In genomic region chr15:57089815-57090214, GRCh38 we compare ENCODE assay signal across 21 cellular contexts.
DNase-seq lines count a peak whose midpoint lies in the region; ATAC-seq and TF ChIP-seq lines count a peak whose summit lies in the region.
"Had no signal": no experiment of that assay in that cellular context is flagged by ENCODE, and none has a peak within 500 bp of the region (broad histone marks: within the 10 kb centered on the region; RNA-seq: fewer than 3 reads in every experiment).

No MANE protein-coding gene starts in this region.

- no peak for ATAC-seq in Right ventricle myocardium inferior
- no peak for ATAC-seq in GM21360 (IDR thresholded peaks at IDR 0.05; ENCODE audit: unreplicated experiment)

- peaks cover 69% of the 10 kb centered on the region for H3K4me1 Mint-ChIP-seq in brain
- peaks cover 15% of the 10 kb centered on the region for H3K4me1 Mint-ChIP-seq in nephron
- H3K4me1 Mint-ChIP-seq in MCF 10A (ENCODE audit: insufficient read depth, unreplicated experiment), result peaks cover 7% of the 10 kb centered on the region

- no TSS peak for BruUV-seq in MCF 10A (replicated peaks; lab: Mats Ljungman, UMichigan)

- peak overlapping the region; percentile 63 for H3K27ac ChIP-seq in cardiac muscle cell
- H3K27ac ChIP-seq: PC-9 had no signal

- no peak for DNase-seq in cardiac muscle cell (ENCODE audit: low read depth in 1 of 2, low spot score in 1 of 2)
- no peak for DNase-seq in Right ventricle myocardium inferior (ENCODE audit: missing footprints)
- no peak for DNase-seq in NCI-H774 (lab: John Stamatoyannopoulos, UW)
- no peak for DNase-seq in MCF 10A (ENCODE audit: unreplicated experiment)
- DNase-seq in HUDEP-2 (lab: John Stamatoyannopoulos, UW; ENCODE audit: unreplicated experiment in 76 of 76), result no peak
- DNase-seq: 8988T; ACHN; CD4-positive, alpha-beta memory T cell; COR-L47; DMS53; GOT3; Kasumi-1; MV-4-11; NCI-H1105 treated with DMSO at 0.1 percent for 48 hours; NK-92 treated with Interleukin-12 subunit alpha and Interleukin-12 subunit beta, amount 100 ng/mL, for 24 hours; PC-9; Right ventricle myocardium superior had no signal

- H3K27me3 ChIP-seq in cardiac muscle cell, result no peaks in the 10 kb centered on the region

- POLR2A ChIA-PET in MCF 10A (lab: Yijun Ruan, JAX), result interaction anchor here (0.6 kb wide), 1 partner anchor 152 kb away, joined by 3 read pairs; no protein-coding TSS in a partner anchor

- H3K27ac Mint-ChIP-seq in brain (peak overlapping the region in 3 of 5 experiments; percentile 21 to 64 (median 27)), nephron (peak overlapping the region in 2 of 3 experiments; percentile 1 to 48), MCF 10A (ENCODE audit: low read depth, unreplicated experiment) (no peak overlapping the region)

- intact Hi-C loops in Right ventricle myocardium inferior (cut with DNase I), result no loop called here
- intact Hi-C loops in MCF 10A (cut with micrococcal nuclease), result no loop called here

- CTCF ChIA-PET in MCF 10A (lab: Yijun Ruan, JAX), result interaction anchor here (0.8 kb wide), 1 partner anchor 11 kb away, joined by 3 read pairs; no protein-coding TSS in a partner anchor

- H3K36me3 ChIP-seq in cardiac muscle cell, result peaks cover 3% of the 10 kb centered on the region
- H3K36me3 ChIP-seq: HAP-1 had no signal

- H3K9me3 ChIP-seq in cardiac muscle cell (ENCODE audit: low read depth), result no peaks in the 10 kb centered on the region
- H3K9me3 ChIP-seq: HAP-1 had no signal

- H3K4me3 ChIP-seq in cardiac muscle cell, result no peak overlapping the region
- H3K4me3 ChIP-seq: HAP-1, PC-9 had no signal

- TF ChIP-seq CTCF in cardiac muscle cell (IDR thresholded peaks at IDR 0.05; ENCODE audit: low read depth, low read length) (no peak), brain (conservative IDR thresholded peaks at IDR 0.05) (no peak), nephron (IDR thresholded peaks at IDR 0.05; ENCODE audit: unreplicated experiment in 3 of 3) (no peak), MCF 10A (IDR thresholded peaks at IDR 0.05; ENCODE audit: unreplicated experiment) (no peak)

- H3K27me3 Mint-ChIP-seq in brain (no peaks in the 10 kb centered on the region), nephron (ENCODE audit: low read depth) (no peaks in the 10 kb centered on the region), MCF 10A (ENCODE audit: insufficient read depth, unreplicated experiment) (no peaks in the 10 kb centered on the region)
- H3K27me3 Mint-ChIP-seq: CD4-positive, alpha-beta memory T cell had no signal

- H3K4me3 Mint-ChIP-seq in brain (no peak overlapping the region), nephron (no peak overlapping the region), MCF 10A (ENCODE audit: unreplicated experiment) (no peak overlapping the region)
- H3K4me3 Mint-ChIP-seq: CD4-positive, alpha-beta memory T cell had no signal

- H3K36me3 Mint-ChIP-seq in brain (peaks cover 21% of the 10 kb centered on the region), nephron (ENCODE audit: low read depth) (peaks cover 18% of the 10 kb centered on the region), MCF 10A (ENCODE audit: insufficient read depth, unreplicated experiment) (peaks cover 5% of the 10 kb centered on the region)

- H3K9me3 Mint-ChIP-seq in brain (no peaks in the 10 kb centered on the region), nephron (no peaks in the 10 kb centered on the region), MCF 10A (ENCODE audit: unreplicated experiment) (no peaks in the 10 kb centered on the region)
- H3K9me3 Mint-ChIP-seq: CD4-positive, alpha-beta memory T cell had no signal

- peaks cover 31% of the 10 kb centered on the region for H3K4me1 ChIP-seq in cardiac muscle cell (ENCODE audit: low read depth)
